ENCODE assay signal across 2 cellular contexts in the genomic region with DNA sequence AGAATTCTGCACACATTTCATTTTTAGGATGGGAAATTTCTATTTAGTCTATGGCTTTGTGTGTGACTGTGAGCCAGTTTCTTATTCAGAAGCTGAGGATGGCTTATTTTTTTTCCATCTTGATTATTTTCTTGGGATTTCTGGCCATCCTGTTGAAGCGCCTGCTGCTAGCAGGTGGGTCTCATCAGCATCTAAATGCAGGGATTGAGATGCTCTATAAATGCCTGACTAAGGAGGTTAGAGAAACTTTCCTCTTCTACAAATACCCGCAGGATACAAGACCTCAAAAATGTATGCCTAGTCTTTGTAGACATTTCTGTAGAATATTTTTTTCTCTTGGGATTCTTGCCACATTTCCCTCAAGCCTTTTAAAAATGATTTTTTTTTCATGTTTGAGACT.
TF ChIP-seq lines count a peak whose summit lies in the region.

No MANE protein-coding gene starts in this region.

TF ChIP-seq in WTC11, 78 proteins besides CTCF, POLR2A, EP300 and RAD21 (continued from another document):
- TF ChIP-seq CREB1 (CRISPR knock-in tag; IDR thresholded peaks at IDR 0.05) (no peak), FOXP4 (CRISPR knock-in tag; IDR thresholded peaks at IDR 0.05) (no peak), HMGA2 (CRISPR knock-in tag; IDR thresholded peaks at IDR 0.05) (no peak), FOXJ3 (CRISPR knock-in tag; IDR thresholded peaks at IDR 0.05; ENCODE audit: borderline replicate concordance) (no peak), ESRRA (CRISPR knock-in tag; IDR thresholded peaks at IDR 0.05; ENCODE audit: borderline replicate concordance) (no peak), ZNF532 (CRISPR knock-in tag; IDR thresholded peaks at IDR 0.05; ENCODE audit: borderline replicate concordance) (no peak), ZBTB21 (CRISPR knock-in tag; IDR thresholded peaks at IDR 0.05; ENCODE audit: borderline replicate concordance) (no peak), GABPB1 (CRISPR knock-in tag; IDR thresholded peaks at IDR 0.05) (no peak), TEAD1 (CRISPR knock-in tag; IDR thresholded peaks at IDR 0.05) (no peak), NR1H2 (CRISPR knock-in tag; IDR thresholded peaks at IDR 0.05) (no peak), IRF2 (CRISPR knock-in tag; IDR thresholded peaks at IDR 0.05; ENCODE audit: borderline replicate concordance, low read depth) (no peak)

TF ChIP-seq in HepG2, 621 proteins besides CTCF, POLR2A, EP300 and RAD21 (continued from another document):
- TF ChIP-seq, protein P1, sequence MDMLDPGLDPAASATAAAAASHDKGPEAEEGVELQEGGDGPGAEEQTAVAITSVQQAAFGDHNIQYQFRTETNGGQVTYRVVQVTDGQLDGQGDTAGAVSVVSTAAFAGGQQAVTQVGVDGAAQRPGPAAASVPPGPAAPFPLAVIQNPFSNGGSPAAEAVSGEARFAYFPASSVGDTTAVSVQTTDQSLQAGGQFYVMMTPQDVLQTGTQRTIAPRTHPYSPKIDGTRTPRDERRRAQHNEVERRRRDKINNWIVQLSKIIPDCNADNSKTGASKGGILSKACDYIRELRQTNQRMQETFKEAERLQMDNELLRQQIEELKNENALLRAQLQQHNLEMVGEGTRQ (IDR thresholded peaks at IDR 0.05; ENCODE audit: low read depth, low read length) = no peak
- TF ChIP-seq, protein P1 (CRISPR knock-in tag; IDR thresholded peaks at IDR 0.05; ENCODE audit: borderline replicate concordance) = no peak
- no peak for TF ChIP-seq CAMTA2 (CRISPR knock-in tag; IDR thresholded peaks at IDR 0.05; ENCODE audit: borderline replicate concordance)
- no peak for TF ChIP-seq ARNT (IDR thresholded peaks at IDR 0.05)
- no peak for TF ChIP-seq ZNF564 (CRISPR knock-in tag; IDR thresholded peaks at IDR 0.05)
- TF ChIP-seq ZNF761 (CRISPR knock-in tag; conservative IDR thresholded peaks at IDR 0.05) = no peak
- TF ChIP-seq ZSCAN29 (CRISPR knock-in tag; conservative IDR thresholded peaks at IDR 0.05) = no peak
- no peak for TF ChIP-seq ZNF777 (CRISPR knock-in tag; IDR thresholded peaks at IDR 0.05)
- TF ChIP-seq ZNF263 (CRISPR knock-in tag; IDR thresholded peaks at IDR 0.05) = no peak
